24 cellular contexts compared by ENCODE assay signal in the genomic region with DNA sequence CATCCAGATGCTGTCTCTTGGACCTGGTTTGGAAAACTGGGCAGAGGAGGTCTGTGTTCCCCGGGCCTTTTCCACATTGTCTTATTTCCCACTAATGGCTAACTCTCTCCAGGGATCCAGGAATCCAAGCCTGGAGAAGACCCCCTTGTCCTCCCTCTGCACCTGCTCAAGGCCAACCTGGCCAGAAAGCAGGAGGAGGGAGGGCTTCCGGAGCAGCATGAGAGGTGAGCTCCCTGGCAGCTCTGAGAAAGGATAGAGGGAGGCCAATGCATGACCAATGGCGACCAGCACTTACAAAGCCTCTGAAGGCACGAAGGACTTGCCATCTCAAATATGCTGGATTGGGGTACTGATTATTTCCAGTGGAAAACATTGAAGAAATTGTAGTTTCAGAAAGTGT.
"Had no signal": no experiment of that assay in that cellular context is flagged by ENCODE, and none has a peak within 500 bp of the region (broad histone marks: within the 10 kb centered on the region; RNA-seq: fewer than 3 reads in every experiment).

No MANE protein-coding gene starts in this region.

- H3K27me3 Mint-ChIP-seq: dendritic cell treated with granulocyte-macrophage colony-stimulating factor and Interleukin-4, amounts not matched to agents 40 ng/mL and 50 ng/mL, for 4 days had no signal

- H3K4me3 ChIP-seq: colonic mucosa, coronary artery, dorsolateral prefrontal cortex, esophagus muscularis mucosa, esophagus squamous epithelium, gastrocnemius medialis, gastroesophageal sphincter, heart left ventricle, heart right ventricle had no signal

- H3K36me3 ChIP-seq: colonic mucosa, esophagus muscularis mucosa, esophagus squamous epithelium, gastrocnemius medialis, gastroesophageal sphincter, heart left ventricle, heart right ventricle had no signal

- H3K27ac Mint-ChIP-seq: dendritic cell treated with granulocyte-macrophage colony-stimulating factor and Interleukin-4, amounts not matched to agents 40 ng/mL and 50 ng/mL, for 4 days; effector memory CD8-positive, alpha-beta T cell; endodermal cell had no signal

- H3K4me3 Mint-ChIP-seq: dendritic cell treated with granulocyte-macrophage colony-stimulating factor and Interleukin-4, amounts not matched to agents 40 ng/mL and 50 ng/mL, for 4 days; effector memory CD8-positive, alpha-beta T cell; endodermal cell had no signal

- ATAC-seq: effector memory CD8-positive, alpha-beta T cell; esophagus mucosa; foreskin keratinocyte; gastrocnemius medialis; gastroesophageal sphincter; heart left ventricle; heart right ventricle had no signal

- H3K27ac ChIP-seq: colonic mucosa, coronary artery, dorsolateral prefrontal cortex, epithelial cell of prostate, esophagus muscularis mucosa, esophagus squamous epithelium, foreskin keratinocyte, gastrocnemius medialis, gastroesophageal sphincter, heart left ventricle, heart right ventricle had no signal

- DNase-seq: colonic mucosa; cortex of kidney; dermis blood vessel endothelial cell; effector CD4-positive, alpha-beta T cell; effector CD8-positive, alpha-beta T cell; effector memory CD4-positive, alpha-beta T cell; effector memory CD8-positive, alpha-beta T cell; erythroblast; esophagus squamous epithelium; foreskin fibroblast; foreskin keratinocyte; foreskin melanocyte; gastrocnemius medialis; glutamatergic neuron; heart left ventricle; heart right ventricle had no signal

- H3K9me3 Mint-ChIP-seq: dendritic cell treated with granulocyte-macrophage colony-stimulating factor and Interleukin-4, amounts not matched to agents 40 ng/mL and 50 ng/mL, for 4 days; effector memory CD8-positive, alpha-beta T cell; endodermal cell had no signal

- H3K9me3 ChIP-seq: colonic mucosa, esophagus muscularis mucosa, esophagus squamous epithelium, gastrocnemius medialis, gastroesophageal sphincter, heart left ventricle, heart right ventricle had no signal

- H3K27me3 ChIP-seq: colonic mucosa, dorsolateral prefrontal cortex, foreskin keratinocyte, gastroesophageal sphincter had no signal

- H3K4me1 ChIP-seq: colonic mucosa, foreskin keratinocyte, gastrocnemius medialis, heart left ventricle, heart right ventricle had no signal
